In genomic region chrX:41759817-41760216, GRCh38 we compare ENCODE assay signal across 10 cellular contexts. TPM values are rescaled to one million over a fixed set of nuclear protein-coding genes. Genes with fewer than 3 reads are reported as not detected.
DNase-seq lines count a peak whose midpoint lies in the region; ATAC-seq and TF ChIP-seq lines count a peak whose summit lies in the region.
"Had no signal": no experiment of that assay in that cellular context is flagged by ENCODE, and none has a peak within 500 bp of the region (broad histone marks: within the 10 kb centered on the region; RNA-seq: fewer than 3 reads in every experiment).

No MANE protein-coding gene starts in this region.

- H3K4me3 ChIP-seq in SK-N-SH (ENCODE audit: low read depth in 2 of 2, low read length in 1 of 2): no peak overlapping the region
- no peak overlapping the region for H3K4me3 ChIP-seq in gastroesophageal sphincter

- H3K4me1 ChIP-seq in SK-N-SH (ENCODE audit: control insufficient read depth in 1 of 2, insufficient read depth in 2 of 2, low read depth in 1 of 2, low read length in 1 of 2): no peaks in the 10 kb centered on the region
- no peaks in the 10 kb centered on the region for H3K4me1 ChIP-seq in gastroesophageal sphincter

- no peaks in the 10 kb centered on the region for H3K79me2 ChIP-seq in SK-N-SH (ENCODE audit: insufficient read depth)

- H3K9me3 ChIP-seq in SK-N-SH (no peaks in the 10 kb centered on the region), gastroesophageal sphincter (no peaks in the 10 kb centered on the region)

- peaks cover 5% of the 10 kb centered on the region for H3K36me3 Mint-ChIP-seq in activated naive CD4-positive, alpha-beta T cell treated with anti-CD3 and anti-CD28 coated beads, Interleukin-2, amount 10 ng/mL, durations not matched to agents 7 days and 5 days
- H3K36me3 Mint-ChIP-seq in activated CD4-positive, alpha-beta memory T cell treated with anti-CD3 and anti-CD28 coated beads, Interleukin-2, amount 10 ng/mL, durations not matched to agents 7 days and 5 days (ENCODE audit: low read depth): peaks cover 6% of the 10 kb centered on the region

- ATAC-seq in gastroesophageal sphincter (no peak), GM19455 (IDR thresholded peaks at IDR 0.05; ENCODE audit: unreplicated experiment) (no peak)

- peak; percentile 10 for DNase-seq in stimulated activated CD4-positive, alpha-beta T cell treated with anti-CD3 and anti-CD28 coated beads, Interleukin-4, amount 100 ng/mL, for 24 hours
- no peak for DNase-seq in stimulated activated CD4-positive, alpha-beta T cell treated with anti-CD3 and anti-CD28 coated beads, Interleukin-4, amount 100 ng/mL, for 4 hours
- DNase-seq in SK-N-SH (peak; percentile 14), caudate nucleus (lab: John Stamatoyannopoulos, UW) (no peak)
- no peak for DNase-seq in activated naive CD4-positive, alpha-beta T cell treated with anti-CD3 and anti-CD28 coated beads, Interleukin-2, amount 10 ng/mL, durations not matched to agents 7 days and 5 days
- DNase-seq in activated CD4-positive, alpha-beta memory T cell treated with anti-CD3 and anti-CD28 coated beads, Interleukin-2, amount 10 ng/mL, durations not matched to agents 7 days and 5 days: no peak
- DNase-seq: activated CD4-positive, alpha-beta T cell treated with anti-CD3 and anti-CD28 coated beads, Interleukin-2, amount 50 U/mL, for 48 hours; occipital lobe had no signal

- H3K27ac ChIP-seq in SK-N-SH (ENCODE audit: low read depth in 2 of 2, low read length in 1 of 2) (no peak overlapping the region), gastroesophageal sphincter (no peak overlapping the region), caudate nucleus (ENCODE audit: low read depth, low read length) (no peak overlapping the region)

- peak; percentile 67 for TF ChIP-seq CTCF in SK-N-SH (IDR thresholded peaks at IDR 0.05)
- peak in 3 of 4 experiments; percentile 27 to 47 (median 29) for TF ChIP-seq CTCF in gastroesophageal sphincter (IDR thresholded peaks at IDR 0.05)

- H3K27ac Mint-ChIP-seq in activated naive CD4-positive, alpha-beta T cell treated with anti-CD3 and anti-CD28 coated beads, Interleukin-2, amount 10 ng/mL, durations not matched to agents 7 days and 5 days: no peak overlapping the region
- H3K27ac Mint-ChIP-seq in activated CD4-positive, alpha-beta memory T cell treated with anti-CD3 and anti-CD28 coated beads, Interleukin-2, amount 10 ng/mL, durations not matched to agents 7 days and 5 days: no peak overlapping the region

- no peaks in the 10 kb centered on the region for H3K9me2 ChIP-seq in SK-N-SH

- no peak for TF ChIP-seq EP300 in SK-N-SH (IDR thresholded peaks at IDR 0.05; ENCODE audit: borderline replicate concordance in 1 of 2, low read depth in 1 of 2, low read length in 1 of 2)
- no peak for TF ChIP-seq EP300 in gastroesophageal sphincter (IDR thresholded peaks at IDR 0.05)

- no peaks in the 10 kb centered on the region for H3F3A ChIP-seq in SK-N-SH (replicated peaks; ENCODE audit: insufficient read depth)

- WGBS in SK-N-SH (ENCODE audit: low lambda C conversion rate): 51% methylated on average over 3 of the region's 3 CpGs
- 31 to 51% methylated on average over 3 of the region's 3 CpGs for WGBS in gastroesophageal sphincter (ENCODE audit: low coverage in 1 of 2), 2 donors

- H3K36me3 ChIP-seq in SK-N-SH (replicated peaks in 1 of 2; ENCODE audit: control insufficient read depth in 1 of 2, insufficient read depth in 2 of 2, low read length in 1 of 2) (no peaks in the 10 kb centered on the region), gastroesophageal sphincter (no peaks in the 10 kb centered on the region)

- H4K20me1 ChIP-seq in SK-N-SH (ENCODE audit: insufficient read depth): no peaks in the 10 kb centered on the region

- H3K4me2 ChIP-seq in SK-N-SH: no peak overlapping the region

- H3K4me3 Mint-ChIP-seq in activated naive CD4-positive, alpha-beta T cell treated with anti-CD3 and anti-CD28 coated beads, Interleukin-2, amount 10 ng/mL, durations not matched to agents 7 days and 5 days: no peak overlapping the region
- no peak overlapping the region for H3K4me3 Mint-ChIP-seq in activated CD4-positive, alpha-beta memory T cell treated with anti-CD3 and anti-CD28 coated beads, Interleukin-2, amount 10 ng/mL, durations not matched to agents 7 days and 5 days

- H3K27me3 Mint-ChIP-seq in activated naive CD4-positive, alpha-beta T cell treated with anti-CD3 and anti-CD28 coated beads, Interleukin-2, amount 10 ng/mL, durations not matched to agents 7 days and 5 days: no peaks in the 10 kb centered on the region
- no peaks in the 10 kb centered on the region for H3K27me3 Mint-ChIP-seq in activated CD4-positive, alpha-beta memory T cell treated with anti-CD3 and anti-CD28 coated beads, Interleukin-2, amount 10 ng/mL, durations not matched to agents 7 days and 5 days

- H3K9ac ChIP-seq in SK-N-SH: no peak overlapping the region

- no peaks in the 10 kb centered on the region for H3K9me3 Mint-ChIP-seq in activated naive CD4-positive, alpha-beta T cell treated with anti-CD3 and anti-CD28 coated beads, Interleukin-2, amount 10 ng/mL, durations not matched to agents 7 days and 5 days
- no peaks in the 10 kb centered on the region for H3K9me3 Mint-ChIP-seq in activated CD4-positive, alpha-beta memory T cell treated with anti-CD3 and anti-CD28 coated beads, Interleukin-2, amount 10 ng/mL, durations not matched to agents 7 days and 5 days

- no peak for TF ChIP-seq POLR2A in gastroesophageal sphincter (IDR thresholded peaks at IDR 0.05)

- H3K4me1 Mint-ChIP-seq in activated naive CD4-positive, alpha-beta T cell treated with anti-CD3 and anti-CD28 coated beads, Interleukin-2, amount 10 ng/mL, durations not matched to agents 7 days and 5 days: no peaks in the 10 kb centered on the region
- H3K4me1 Mint-ChIP-seq in activated CD4-positive, alpha-beta memory T cell treated with anti-CD3 and anti-CD28 coated beads, Interleukin-2, amount 10 ng/mL, durations not matched to agents 7 days and 5 days: peaks cover 3% of the 10 kb centered on the region

- H3K27me3 ChIP-seq in SK-N-SH (ENCODE audit: insufficient read depth) (no peaks in the 10 kb centered on the region), gastroesophageal sphincter (no peaks in the 10 kb centered on the region)

- CTCF ChIA-PET in SK-N-SH (lab: Yijun Ruan, JAX): interaction anchor here (1.4 to 1.5 kb wide), 2 partner anchors 184 to 196 kb away, joined by 3 to 4 read pairs; no protein-coding TSS in a partner anchor
- CTCF ChIA-PET in activated naive CD4-positive, alpha-beta T cell treated with anti-CD3 and anti-CD28 coated beads, Interleukin-2, amount 10 ng/mL, durations not matched to agents 7 days and 5 days (lab: Charles Lee): interaction anchor here (0.7 to 1.6 kb wide), 10 partner anchors 9 to 579 kb away, joined by 3 to 8 read pairs (median 4); no protein-coding TSS in a partner anchor
- CTCF ChIA-PET in activated CD4-positive, alpha-beta memory T cell treated with anti-CD3 and anti-CD28 coated beads, Interleukin-2, amount 10 ng/mL, durations not matched to agents 7 days and 5 days (lab: Charles Lee): interaction anchor here (0.8 to 1.5 kb wide), 7 partner anchors 22 to 483 kb away, joined by 3 to 12 read pairs (median 3); no protein-coding TSS in a partner anchor

- peak; percentile 60 for TF ChIP-seq RAD21 in SK-N-SH (IDR thresholded peaks at IDR 0.05; ENCODE audit: low read length)

- POLR2A ChIA-PET in SK-N-SH (lab: Yijun Ruan, JAX): no interaction called here
- POLR2A ChIA-PET in activated CD4-positive, alpha-beta memory T cell treated with anti-CD3 and anti-CD28 coated beads, Interleukin-2, amount 10 ng/mL, durations not matched to agents 7 days and 5 days (lab: Charles Lee): interaction anchor here (1.2 to 1.6 kb wide), 2 partner anchors 196 to 202 kb away, joined by 3 read pairs; no protein-coding TSS in a partner anchor

- no peak overlapping the region for H2AFZ ChIP-seq in SK-N-SH (ENCODE audit: low read depth)

TF ChIP-seq in SK-N-SH, 30 proteins besides CTCF, POLR2A, EP300 and RAD21:
- no peak for TF ChIP-seq GABPA (IDR thresholded peaks at IDR 0.05; ENCODE audit: low read depth)
- TF ChIP-seq RXRA (IDR thresholded peaks at IDR 0.05; ENCODE audit: borderline replicate concordance, low read depth): no peak
- peak; percentile 40 for TF ChIP-seq SMC3 (IDR thresholded peaks at IDR 0.05; ENCODE audit: low read depth, low read length)
- no peak for TF ChIP-seq PBX3 (IDR thresholded peaks at IDR 0.05)
- TF ChIP-seq JUND (IDR thresholded peaks at IDR 0.05): no peak
TF ChIP-seq in SK-N-SH: peak in this region for 1.

RNA-seq across cellular contexts. Expression of gene GPR82, which starts 35.8 kb away (rescaled TPM):
- polyA plus RNA-seq in SK-N-SH (2012; rRNA removed): not detected in 2 replicates
- polyA plus RNA-seq in SK-N-SH (2012; cell fraction: cytosol; rRNA removed): 0.01 TPM in 1 of 2 replicates, not detected in the other
- polyA plus RNA-seq in SK-N-SH (2012; cell fraction: nucleus; rRNA removed): not detected in 2 replicates
- total RNA-seq in gastroesophageal sphincter: under 1 TPM in 2 of 4 donors, not detected in 2; 0.47 to 0.67 TPM
- total RNA-seq in activated CD4-positive, alpha-beta memory T cell treated with anti-CD3 and anti-CD28 coated beads, Interleukin-2, amount 10 ng/mL, durations not matched to agents 7 days and 5 days: not detected
- total RNA-seq: occipital lobe had no signal

Comparison
In these comparisons a context has a peak if more than half of its experiments do, and no peak if none do; other contexts are left out.
1. DNase-seq: peak in stimulated activated CD4-positive, alpha-beta T cell treated with anti-CD3 and anti-CD28 coated beads, Interleukin-4, amount 100 ng/mL, for 24 hours (single experiment) and SK-N-SH (single experiment); none in stimulated activated CD4-positive, alpha-beta T cell treated with anti-CD3 and anti-CD28 coated beads, Interleukin-4, amount 100 ng/mL, for 4 hours (0 of 2), activated naive CD4-positive, alpha-beta T cell treated with anti-CD3 and anti-CD28 coated beads, Interleukin-2, amount 10 ng/mL, durations not matched to agents 7 days and 5 days (single experiment), activated CD4-positive, alpha-beta memory T cell treated with anti-CD3 and anti-CD28 coated beads, Interleukin-2, amount 10 ng/mL, durations not matched to agents 7 days and 5 days (single experiment) and caudate nucleus (0 of 61).